In the genomic region with DNA sequence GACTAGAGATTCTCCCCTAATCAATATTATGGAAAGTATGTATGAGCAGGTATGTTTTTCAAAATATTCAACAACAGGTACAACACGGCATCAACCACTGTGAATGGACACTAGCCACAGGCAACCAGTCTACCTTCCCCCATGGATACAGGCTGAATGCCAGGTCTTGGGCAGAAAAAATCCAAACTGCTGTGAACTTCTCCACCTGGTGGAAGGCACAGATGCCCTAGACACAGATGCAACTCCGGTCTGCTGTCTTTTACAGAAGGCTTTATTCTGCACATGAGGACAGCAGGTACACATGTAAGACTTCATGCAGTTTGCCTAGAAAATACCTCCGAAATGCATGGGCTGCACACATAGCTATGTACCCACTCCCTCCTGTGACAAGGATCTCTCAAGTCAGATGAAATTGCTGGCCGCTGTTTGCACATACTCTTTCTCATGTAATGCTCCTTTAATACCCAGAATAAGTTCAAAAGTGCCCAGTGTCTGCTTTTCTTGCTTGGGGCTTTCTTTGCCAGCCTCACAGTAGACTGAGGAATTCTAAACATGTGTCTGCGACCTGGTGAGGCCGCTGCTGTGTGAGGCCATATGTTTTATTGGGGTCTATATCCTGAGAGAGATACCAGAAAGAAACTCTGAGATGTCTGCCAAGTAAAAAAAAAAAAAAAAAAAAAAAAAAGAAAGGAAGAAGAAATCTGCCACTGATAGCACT, we compare ENCODE assay signal across 1 cellular context.
TF ChIP-seq lines count a peak whose summit lies in the region.

No MANE protein-coding gene starts in this region.

TF ChIP-seq in GM23338, 12 proteins besides CTCF, POLR2A, EP300 and RAD21 (continued from another document):
- TF ChIP-seq, protein P1, sequence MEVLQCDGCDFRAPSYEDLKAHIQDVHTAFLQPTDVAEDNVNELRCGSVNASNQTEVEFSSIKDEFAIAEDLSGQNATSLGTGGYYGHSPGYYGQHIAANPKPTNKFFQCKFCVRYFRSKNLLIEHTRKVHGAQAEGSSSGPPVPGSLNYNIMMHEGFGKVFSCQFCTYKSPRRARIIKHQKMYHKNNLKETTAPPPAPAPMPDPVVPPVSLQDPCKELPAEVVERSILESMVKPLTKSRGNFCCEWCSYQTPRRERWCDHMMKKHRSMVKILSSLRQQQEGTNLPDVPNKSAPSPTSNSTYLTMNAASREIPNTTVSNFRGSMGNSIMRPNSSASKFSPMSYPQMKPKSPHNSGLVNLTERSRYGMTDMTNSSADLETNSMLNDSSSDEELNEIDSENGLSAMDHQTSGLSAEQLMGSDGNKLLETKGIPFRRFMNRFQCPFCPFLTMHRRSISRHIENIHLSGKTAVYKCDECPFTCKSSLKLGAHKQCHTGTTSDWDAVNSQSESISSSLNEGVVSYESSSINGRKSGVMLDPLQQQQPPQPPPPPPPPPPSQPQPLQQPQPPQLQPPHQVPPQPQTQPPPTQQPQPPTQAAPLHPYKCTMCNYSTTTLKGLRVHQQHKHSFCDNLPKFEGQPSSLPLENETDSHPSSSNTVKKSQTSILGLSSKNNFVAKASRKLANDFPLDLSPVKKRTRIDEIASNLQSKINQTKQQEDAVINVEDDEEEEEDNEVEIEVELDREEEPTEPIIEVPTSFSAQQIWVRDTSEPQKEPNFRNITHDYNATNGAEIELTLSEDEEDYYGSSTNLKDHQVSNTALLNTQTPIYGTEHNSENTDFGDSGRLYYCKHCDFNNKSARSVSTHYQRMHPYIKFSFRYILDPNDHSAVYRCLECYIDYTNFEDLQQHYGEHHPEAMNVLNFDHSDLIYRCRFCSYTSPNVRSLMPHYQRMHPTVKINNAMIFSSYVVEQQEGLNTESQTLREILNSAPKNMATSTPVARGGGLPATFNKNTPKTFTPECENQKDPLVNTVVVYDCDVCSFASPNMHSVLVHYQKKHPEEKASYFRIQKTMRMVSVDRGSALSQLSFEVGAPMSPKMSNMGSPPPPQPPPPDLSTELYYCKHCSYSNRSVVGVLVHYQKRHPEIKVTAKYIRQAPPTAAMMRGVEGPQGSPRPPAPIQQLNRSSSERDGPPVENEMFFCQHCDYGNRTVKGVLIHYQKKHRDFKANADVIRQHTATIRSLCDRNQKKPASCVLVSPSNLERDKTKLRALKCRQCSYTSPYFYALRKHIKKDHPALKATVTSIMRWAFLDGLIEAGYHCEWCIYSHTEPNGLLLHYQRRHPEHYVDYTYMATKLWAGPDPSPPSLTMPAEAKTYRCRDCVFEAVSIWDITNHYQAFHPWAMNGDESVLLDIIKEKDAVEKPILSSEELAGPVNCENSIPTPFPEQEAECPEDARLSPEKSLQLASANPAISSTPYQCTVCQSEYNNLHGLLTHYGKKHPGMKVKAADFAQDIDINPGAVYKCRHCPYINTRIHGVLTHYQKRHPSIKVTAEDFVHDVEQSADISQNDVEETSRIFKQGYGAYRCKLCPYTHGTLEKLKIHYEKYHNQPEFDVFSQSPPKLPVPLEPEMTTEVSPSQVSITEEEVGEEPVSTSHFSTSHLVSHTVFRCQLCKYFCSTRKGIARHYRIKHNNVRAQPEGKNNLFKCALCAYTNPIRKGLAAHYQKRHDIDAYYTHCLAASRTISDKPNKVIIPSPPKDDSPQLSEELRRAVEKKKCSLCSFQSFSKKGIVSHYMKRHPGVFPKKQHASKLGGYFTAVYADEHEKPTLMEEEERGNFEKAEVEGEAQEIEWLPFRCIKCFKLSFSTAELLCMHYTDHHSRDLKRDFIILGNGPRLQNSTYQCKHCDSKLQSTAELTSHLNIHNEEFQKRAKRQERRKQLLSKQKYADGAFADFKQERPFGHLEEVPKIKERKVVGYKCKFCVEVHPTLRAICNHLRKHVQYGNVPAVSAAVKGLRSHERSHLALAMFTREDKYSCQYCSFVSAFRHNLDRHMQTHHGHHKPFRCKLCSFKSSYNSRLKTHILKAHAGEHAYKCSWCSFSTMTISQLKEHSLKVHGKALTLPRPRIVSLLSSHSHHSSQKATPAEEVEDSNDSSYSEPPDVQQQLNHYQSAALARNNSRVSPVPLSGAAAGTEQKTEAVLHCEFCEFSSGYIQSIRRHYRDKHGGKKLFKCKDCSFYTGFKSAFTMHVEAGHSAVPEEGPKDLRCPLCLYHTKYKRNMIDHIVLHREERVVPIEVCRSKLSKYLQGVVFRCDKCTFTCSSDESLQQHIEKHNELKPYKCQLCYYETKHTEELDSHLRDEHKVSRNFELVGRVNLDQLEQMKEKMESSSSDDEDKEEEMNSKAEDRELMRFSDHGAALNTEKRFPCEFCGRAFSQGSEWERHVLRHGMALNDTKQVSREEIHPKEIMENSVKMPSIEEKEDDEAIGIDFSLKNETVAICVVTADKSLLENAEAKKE (CRISPR knock-in tag; IDR thresholded peaks at IDR 0.05): no peak
- TF ChIP-seq STAT1 (IDR thresholded peaks at IDR 0.05; ENCODE audit: unreplicated experiment) (no peak), JUNB (IDR thresholded peaks at IDR 0.05; ENCODE audit: unreplicated experiment) (no peak), POLR2AphosphoS5 (IDR thresholded peaks at IDR 0.05; ENCODE audit: low read depth) (no peak), NANOG (IDR thresholded peaks at IDR 0.05; ENCODE audit: borderline replicate concordance) (no peak)
- TF ChIP-seq, protein P2, sequence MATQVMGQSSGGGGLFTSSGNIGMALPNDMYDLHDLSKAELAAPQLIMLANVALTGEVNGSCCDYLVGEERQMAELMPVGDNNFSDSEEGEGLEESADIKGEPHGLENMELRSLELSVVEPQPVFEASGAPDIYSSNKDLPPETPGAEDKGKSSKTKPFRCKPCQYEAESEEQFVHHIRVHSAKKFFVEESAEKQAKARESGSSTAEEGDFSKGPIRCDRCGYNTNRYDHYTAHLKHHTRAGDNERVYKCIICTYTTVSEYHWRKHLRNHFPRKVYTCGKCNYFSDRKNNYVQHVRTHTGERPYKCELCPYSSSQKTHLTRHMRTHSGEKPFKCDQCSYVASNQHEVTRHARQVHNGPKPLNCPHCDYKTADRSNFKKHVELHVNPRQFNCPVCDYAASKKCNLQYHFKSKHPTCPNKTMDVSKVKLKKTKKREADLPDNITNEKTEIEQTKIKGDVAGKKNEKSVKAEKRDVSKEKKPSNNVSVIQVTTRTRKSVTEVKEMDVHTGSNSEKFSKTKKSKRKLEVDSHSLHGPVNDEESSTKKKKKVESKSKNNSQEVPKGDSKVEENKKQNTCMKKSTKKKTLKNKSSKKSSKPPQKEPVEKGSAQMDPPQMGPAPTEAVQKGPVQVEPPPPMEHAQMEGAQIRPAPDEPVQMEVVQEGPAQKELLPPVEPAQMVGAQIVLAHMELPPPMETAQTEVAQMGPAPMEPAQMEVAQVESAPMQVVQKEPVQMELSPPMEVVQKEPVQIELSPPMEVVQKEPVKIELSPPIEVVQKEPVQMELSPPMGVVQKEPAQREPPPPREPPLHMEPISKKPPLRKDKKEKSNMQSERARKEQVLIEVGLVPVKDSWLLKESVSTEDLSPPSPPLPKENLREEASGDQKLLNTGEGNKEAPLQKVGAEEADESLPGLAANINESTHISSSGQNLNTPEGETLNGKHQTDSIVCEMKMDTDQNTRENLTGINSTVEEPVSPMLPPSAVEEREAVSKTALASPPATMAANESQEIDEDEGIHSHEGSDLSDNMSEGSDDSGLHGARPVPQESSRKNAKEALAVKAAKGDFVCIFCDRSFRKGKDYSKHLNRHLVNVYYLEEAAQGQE (IDR thresholded peaks at IDR 0.05; ENCODE audit: unreplicated experiment): no peak
